ENCODE assay signal across 16 cellular contexts in genomic region chr10:91380873-91381561, GRCh38. TPM values are rescaled to one million over a fixed set of nuclear protein-coding genes. Genes with fewer than 3 reads are reported as not detected.
DNase-seq lines count a peak whose midpoint lies in the region; ATAC-seq, FAIRE-seq and TF ChIP-seq lines count a peak whose summit lies in the region.
"Had no signal": no experiment of that assay in that cellular context is flagged by ENCODE, and none has a peak within 500 bp of the region (broad histone marks: within the 10 kb centered on the region; RNA-seq: fewer than 3 reads in every experiment).

No MANE protein-coding gene starts in this region.

- no peak overlapping the region for H2BK5ac ChIP-seq in mesenchymal stem cell (ENCODE audit: low read depth, low read length, poor library complexity, severe bottlenecking)

- peak overlapping the region in 1 of 2 experiments; percentile 72 for H3K14ac ChIP-seq in mesenchymal stem cell (ENCODE audit: low read length in 2 of 2)

- H3K79me1 ChIP-seq in mesenchymal stem cell (replicated peaks; ENCODE audit: low read length, poor library complexity, severe bottlenecking), result no peaks in the 10 kb centered on the region

- peaks cover 23% of the 10 kb centered on the region for H3K27me3 Mint-ChIP-seq in CD8-positive, alpha-beta T cell (ENCODE audit: low read depth)

- H3K36me3 ChIP-seq in bronchial epithelial cell (ENCODE audit: control insufficient read depth, insufficient read depth, low read length) (no peaks in the 10 kb centered on the region), mesenchymal stem cell (ENCODE audit: control insufficient read depth in 1 of 2, insufficient read depth in 2 of 2, low read depth in 1 of 2, low read length in 2 of 2) (no peaks in the 10 kb centered on the region)
- no peaks in the 10 kb centered on the region for H3K36me3 ChIP-seq in CD8-positive, alpha-beta T cell (ENCODE audit: insufficient read depth, low read length)
- H3K36me3 ChIP-seq: uterus had no signal

- intact Hi-C loops in Right ventricle myocardium inferior (cut with DNase I) (loop anchor here (5.0 to 10.0 kb wide), 2 partner anchors 84 to 174 kb away; no protein-coding TSS in a partner anchor), cardiac septum (cut with DNase I) (no loop called here)
- intact Hi-C loops in CD8-positive, alpha-beta T cell (cut with DNase I, micrococcal nuclease), result no loop called here

- H2AK5ac ChIP-seq in mesenchymal stem cell (ENCODE audit: low read length, severe bottlenecking), result no peak overlapping the region

- no peak overlapping the region for H3K9ac ChIP-seq in mesenchymal stem cell (ENCODE audit: low read length)

- no peak overlapping the region for H3K4ac ChIP-seq in mesenchymal stem cell (ENCODE audit: low read depth in 1 of 2, low read length in 2 of 2)

- no peak overlapping the region for H3K4me2 ChIP-seq in mesenchymal stem cell (ENCODE audit: low read length, poor library complexity, severe bottlenecking)

- H3K4me3 ChIP-seq in bronchial epithelial cell (ENCODE audit: low read depth, low read length) (no peak overlapping the region), mesenchymal stem cell (ENCODE audit: insufficient read depth in 1 of 2, low read depth in 1 of 2, low read length in 2 of 2) (no peak overlapping the region)
- H3K4me3 ChIP-seq in CD8-positive, alpha-beta T cell (ENCODE audit: low read depth, low read length), result no peak overlapping the region
- H3K4me3 ChIP-seq: skin epidermis, uterus had no signal

- H3K9me3 ChIP-seq in mesenchymal stem cell (ENCODE audit: control insufficient read depth, low read length), result peaks cover 10% of the 10 kb centered on the region
- no peaks in the 10 kb centered on the region for H3K9me3 ChIP-seq in CD8-positive, alpha-beta T cell (ENCODE audit: low read length)

- H3K27ac ChIP-seq in mesenchymal stem cell (ENCODE audit: low read length, poor library complexity, severe bottlenecking), result no peak overlapping the region
- no peak overlapping the region for H3K27ac ChIP-seq in CD8-positive, alpha-beta T cell (ENCODE audit: low read depth, low read length)
- H3K27ac ChIP-seq: skin epidermis, uterus had no signal

- no peaks in the 10 kb centered on the region for H3K4me1 ChIP-seq in mesenchymal stem cell (ENCODE audit: control insufficient read depth, insufficient read depth, low read depth, low read length)
- H3K4me1 ChIP-seq in CD8-positive, alpha-beta T cell (ENCODE audit: insufficient read depth, low read length), result peaks cover 15% of the 10 kb centered on the region
- H3K4me1 ChIP-seq: uterus had no signal

- H3K23ac ChIP-seq in mesenchymal stem cell (ENCODE audit: low read length in 2 of 2), result no peak overlapping the region

- no peak overlapping the region for H3K27ac Mint-ChIP-seq in CD8-positive, alpha-beta T cell
- H3K27ac Mint-ChIP-seq: activated CD4-positive, alpha-beta T cell treated with anti-CD3 and anti-CD28 coated beads, Interleukin-2, amount 10 ng/mL, durations not matched to agents 24 days and 14 days had no signal

- FAIRE-seq in bronchial epithelial cell (lab: Jason Lieb, UNC), result peak; percentile 94
- FAIRE-seq: GM12891, HTR-8/SVneo had no signal

- H2BK15ac ChIP-seq in mesenchymal stem cell (ENCODE audit: low read depth, poor library complexity, severe bottlenecking), result no peak overlapping the region

- DNase-seq in Right ventricle myocardium inferior (ENCODE audit: missing footprints), result no peak
- no peak for DNase-seq in cardiac septum (ENCODE audit: low spot score)
- no peak for DNase-seq in bronchial epithelial cell (ENCODE audit: low read depth)
- no peak for DNase-seq in mesenchymal stem cell
- peak; percentile 50 for DNase-seq in ureter (ENCODE audit: low spot score)
- DNase-seq in NCI-H1694 treated with DMSO at 0.1 percent for 48 hours (lab: John Stamatoyannopoulos, UW), result no peak
- no peak for DNase-seq in CD8-positive, alpha-beta T cell
- DNase-seq: ACHN; activated CD4-positive, alpha-beta T cell treated with anti-CD3 and anti-CD28 coated beads, Interleukin-2, amount 10 ng/mL, durations not matched to agents 24 days and 14 days; NCI-H1105 treated with DMSO at 0.1 percent for 48 hours; NK-92 treated with Interleukin-12 subunit alpha and Interleukin-12 subunit beta, amount 100 ng/mL, for 24 hours; uterus had no signal

- no peak for TF ChIP-seq CTCF in bronchial epithelial cell (IDR thresholded peaks at IDR 0.05; ENCODE audit: insufficient read depth, low read length, severe bottlenecking)
- TF ChIP-seq CTCF in CD8-positive, alpha-beta T cell (IDR thresholded peaks at IDR 0.05), result no peak

- peak overlapping the region; percentile 77 for H4K8ac ChIP-seq in mesenchymal stem cell (ENCODE audit: low read length)

- 32% methylated on average over 7 of the region's 7 CpGs for WGBS in mesenchymal stem cell

- H3K9me3 Mint-ChIP-seq in CD8-positive, alpha-beta T cell, result peaks cover 11% of the 10 kb centered on the region
- H3K9me3 Mint-ChIP-seq: activated CD4-positive, alpha-beta T cell treated with anti-CD3 and anti-CD28 coated beads, Interleukin-2, amount 10 ng/mL, durations not matched to agents 24 days and 14 days had no signal

- CTCF ChIA-PET in CD8-positive, alpha-beta T cell (lab: Charles Lee), result interaction anchor here (1.8 kb wide), 1 partner anchor 83 kb away, joined by 4 read pairs; no protein-coding TSS in a partner anchor

- no peak overlapping the region for H2BK12ac ChIP-seq in mesenchymal stem cell (ENCODE audit: low read length in 2 of 2)

- H3K4me1 Mint-ChIP-seq in CD8-positive, alpha-beta T cell (ENCODE audit: low read depth), result peaks cover 25% of the 10 kb centered on the region
- H3K4me1 Mint-ChIP-seq: activated CD4-positive, alpha-beta T cell treated with anti-CD3 and anti-CD28 coated beads, Interleukin-2, amount 10 ng/mL, durations not matched to agents 24 days and 14 days had no signal

- H3K18ac ChIP-seq in mesenchymal stem cell (ENCODE audit: low read depth in 1 of 2, low read length in 2 of 2), result peak overlapping the region in 1 of 2 experiments; percentile 21

- H2BK120ac ChIP-seq in mesenchymal stem cell (ENCODE audit: low read depth, low read length), result no peak overlapping the region

- H3K36me3 Mint-ChIP-seq in CD8-positive, alpha-beta T cell, result no peaks in the 10 kb centered on the region

- H2AFZ ChIP-seq in mesenchymal stem cell (ENCODE audit: low read depth, low read length), result peak overlapping the region; percentile 46

- POLR2A ChIA-PET in CD8-positive, alpha-beta T cell (lab: Charles Lee), result no interaction called here

- H4K91ac ChIP-seq in mesenchymal stem cell (ENCODE audit: low read length), result no peak overlapping the region

- peak; percentile 82 for ATAC-seq in Right ventricle myocardium inferior
- ATAC-seq in HG02642 (IDR thresholded peaks at IDR 0.05; ENCODE audit: poor library complexity, unreplicated experiment), result no peak
- no peak for ATAC-seq in CD8-positive, alpha-beta T cell

- no peaks in the 10 kb centered on the region for H3K27me3 ChIP-seq in bronchial epithelial cell (ENCODE audit: control insufficient read depth, insufficient read depth, low read length)
- H3K27me3 ChIP-seq in mesenchymal stem cell (ENCODE audit: control insufficient read depth in 1 of 2, insufficient read depth in 1 of 2, low read length in 2 of 2), result peaks cover 4 to 6% of the 10 kb centered on the region in 2 experiments
- H3K27me3 ChIP-seq in CD8-positive, alpha-beta T cell (ENCODE audit: insufficient read depth, low read length), result no peaks in the 10 kb centered on the region
- H3K27me3 ChIP-seq: uterus had no signal

- no peak overlapping the region for H3K4me3 Mint-ChIP-seq in CD8-positive, alpha-beta T cell
- H3K4me3 Mint-ChIP-seq: activated CD4-positive, alpha-beta T cell treated with anti-CD3 and anti-CD28 coated beads, Interleukin-2, amount 10 ng/mL, durations not matched to agents 24 days and 14 days had no signal

RNA-seq across cellular contexts. Expression of gene HECTD2, which starts 29.1 kb away (rescaled TPM):
- 2.5 TPM for total RNA-seq in Right ventricle myocardium inferior
- total RNA-seq in cardiac septum, result 13.2 TPM
- total RNA-seq in bronchial epithelial cell, result 1.6 and 2.3 TPM in 2 replicates
- polyA plus RNA-seq in mesenchymal stem cell (2013, experiment 1 of 2), result 6.3 TPM
- 6.7 TPM for polyA plus RNA-seq in mesenchymal stem cell (2013, experiment 2 of 2)
- 23.4 TPM for total RNA-seq in ureter
- 1 to 10 TPM in 1 of 2 experiments, under 1 TPM in 1; 0.69 to 1.5 TPM for total RNA-seq in CD8-positive, alpha-beta T cell
